Comparison of ENCODE assay signal across 19 cellular contexts in the genomic region with DNA sequence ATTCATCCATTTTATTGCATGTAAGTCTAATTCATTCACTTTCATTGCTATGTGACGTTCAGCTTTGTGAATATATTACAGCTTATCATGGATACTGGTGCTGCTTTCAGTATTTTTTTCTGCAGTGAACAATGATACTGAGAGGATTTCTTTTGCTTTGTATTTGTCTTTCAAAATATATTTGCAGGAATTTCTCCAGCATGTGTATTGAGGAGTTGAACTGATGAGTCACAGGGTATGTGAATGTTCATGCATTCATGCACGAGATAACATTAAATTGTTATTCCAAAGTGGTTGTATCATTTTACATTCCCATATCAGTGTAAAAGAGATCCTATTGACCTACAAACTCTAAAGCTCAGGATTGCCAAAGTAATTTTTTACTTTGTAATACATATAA.
DNase-seq lines count a peak whose midpoint lies in the region; TF ChIP-seq lines count a peak whose summit lies in the region.
"Had no signal": no experiment of that assay in that cellular context is flagged by ENCODE, and none has a peak within 500 bp of the region (broad histone marks: within the 10 kb centered on the region; RNA-seq: fewer than 3 reads in every experiment).

No MANE protein-coding gene starts in this region.

- H3K4me3 ChIP-seq in osteoblast (ENCODE audit: insufficient read depth, low read length), result no peak overlapping the region
- H3K4me3 ChIP-seq: BLaER1 treated with 17β-estradiol and CSF1 and Interleukin-3, amounts not matched to agents 10 nM and 100 nM; heart right ventricle; pancreas; Peyer's patch had no signal

- peaks cover 31% of the 10 kb centered on the region for H3K4me1 ChIP-seq in osteoblast (ENCODE audit: insufficient read depth, low read length)
- H3K4me1 ChIP-seq: BLaER1 treated with 17β-estradiol and CSF1 and Interleukin-3, amounts not matched to agents 10 nM and 100 nM; heart right ventricle; Peyer's patch had no signal

- no peaks in the 10 kb centered on the region for H3K9me3 ChIP-seq in osteoblast (ENCODE audit: low read depth, low read length)
- H3K9me3 ChIP-seq: BLaER1 treated with 17β-estradiol and CSF1 and Interleukin-3, amounts not matched to agents 10 nM and 100 nM; heart right ventricle; pancreas; Peyer's patch had no signal

- no peaks in the 10 kb centered on the region for H3K36me3 ChIP-seq in osteoblast (ENCODE audit: insufficient read depth, low read length)
- H3K36me3 ChIP-seq: BLaER1 treated with 17β-estradiol and CSF1 and Interleukin-3, amounts not matched to agents 10 nM and 100 nM; heart right ventricle; pancreas; Peyer's patch had no signal

- H3K27ac ChIP-seq in epithelial cell of prostate (peak overlapping the region; percentile 84), osteoblast (ENCODE audit: low read depth, low read length) (peak overlapping the region; percentile 83)
- H3K27ac ChIP-seq: BLaER1 treated with 17β-estradiol and CSF1 and Interleukin-3, amounts not matched to agents 10 nM and 100 nM; heart right ventricle; pancreas; Peyer's patch had no signal

- DNase-seq in GM03348 (ENCODE audit: low spot score) (peak; percentile 17), RPMI7951 (ENCODE audit: low read depth) (peak; percentile 21), epithelial cell of prostate (ENCODE audit: low read depth, low spot score) (no peak), osteoblast (ENCODE audit: insufficient read length, low spot score, missing footprints) (no peak), G401 (ENCODE audit: low spot score) (no peak), HUDEP-2 (lab: John Stamatoyannopoulos, UW; ENCODE audit: unreplicated experiment in 76 of 76) (no peak), D341Med (ENCODE audit: low spot score) (no peak), DMS 273 (lab: John Stamatoyannopoulos, UW; ENCODE audit: unreplicated experiment) (no peak)
- DNase-seq: activated CD4-positive, alpha-beta T cell treated with anti-CD3 and anti-CD28 coated beads, Interleukin-2, amount 50 U/mL, for 48 hours; activated T-cell treated with anti-CD3 and anti-CD28 coated beads, Interleukin-2, amount 50 U/mL, for 24 hours; DMS79; endodermal cell; heart right ventricle; KBM-7; NCI-H1092 treated with DMSO at 0.1 percent for 48 hours; pancreas; Peyer's patch; small intestine had no signal

- H4K20me1 ChIP-seq in osteoblast (ENCODE audit: insufficient read depth, low read length), result no peaks in the 10 kb centered on the region
- H4K20me1 ChIP-seq: BLaER1 treated with 17β-estradiol and CSF1 and Interleukin-3, amounts not matched to agents 10 nM and 100 nM had no signal

- in situ Hi-C loops in G401 (cut with HindIII; ENCODE audit: low sequenced_read_pairs), result no loop called here

- no peak overlapping the region for H2AFZ ChIP-seq in osteoblast (ENCODE audit: low read length)

- H3K27me3 ChIP-seq in osteoblast (ENCODE audit: insufficient read depth, low read length), result no peaks in the 10 kb centered on the region
- H3K27me3 ChIP-seq: BLaER1 treated with 17β-estradiol and CSF1 and Interleukin-3, amounts not matched to agents 10 nM and 100 nM; heart right ventricle; pancreas; Peyer's patch had no signal

- H3K79me2 ChIP-seq in osteoblast (ENCODE audit: insufficient read depth, low read length), result no peaks in the 10 kb centered on the region

- no peak for TF ChIP-seq CTCF in osteoblast (IDR thresholded peaks at IDR 0.05; ENCODE audit: extremely low read depth, low read depth, low read length)

- H3K4me2 ChIP-seq in osteoblast (ENCODE audit: insufficient read depth, low read length), result peak overlapping the region; percentile 35
- H3K4me2 ChIP-seq: BLaER1 treated with 17β-estradiol and CSF1 and Interleukin-3, amounts not matched to agents 10 nM and 100 nM had no signal

Comparison
In these comparisons a context has a peak if more than half of its experiments do, and no peak if none do; other contexts are left out.
1. DNase-seq: peak in GM03348 (single experiment) and RPMI7951 (single experiment); none in epithelial cell of prostate (single experiment), osteoblast (single experiment), G401 (single experiment), HUDEP-2 (0 of 76), D341Med (single experiment) and DMS 273 (single experiment).